ENCODE assay signal across 19 cellular contexts in the genomic region with DNA sequence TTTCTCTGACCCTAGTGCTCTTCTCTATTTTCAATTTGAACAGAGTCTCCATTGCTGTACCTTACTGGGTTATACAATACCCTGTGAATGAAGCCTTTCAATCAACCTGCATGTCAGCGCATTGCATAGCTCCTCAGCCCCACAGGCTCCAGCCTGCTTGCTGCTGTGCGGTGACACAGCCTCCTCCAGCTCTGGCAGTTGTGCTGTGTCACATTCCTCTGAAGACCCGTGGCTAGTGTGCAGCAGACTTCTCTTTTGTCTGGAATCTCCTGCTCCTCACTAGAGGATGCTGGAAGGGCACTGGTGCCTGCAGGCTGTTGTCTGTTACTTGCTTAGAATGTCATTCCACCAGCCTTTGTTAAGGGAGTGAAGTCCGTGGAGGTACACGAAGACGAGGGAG.
DNase-seq lines count a peak whose midpoint lies in the region; ATAC-seq, FAIRE-seq and TF ChIP-seq lines count a peak whose summit lies in the region.
"Had no signal": no experiment of that assay in that cellular context is flagged by ENCODE, and none has a peak within 500 bp of the region (broad histone marks: within the 10 kb centered on the region; RNA-seq: fewer than 3 reads in every experiment).

No MANE protein-coding gene starts in this region.

- H3K9ac ChIP-seq in HUES64 (ENCODE audit: low read depth, low read length) = no peak overlapping the region
- no peak overlapping the region for H3K9ac ChIP-seq in K562 (ENCODE audit: insufficient read depth in 1 of 2, low read depth in 2 of 2, low read length in 2 of 2)

- FAIRE-seq in K562 (lab: Jason Lieb, UNC) = no peak
- FAIRE-seq: islet of Langerhans had no signal

- 36% methylated on average over 6 of the region's 6 CpGs for WGBS in HUES64
- WGBS in K562 (ENCODE audit: insufficient coverage, low coverage, missing lambda C conversion rate) = 0% methylated on average over 6 of the region's 6 CpGs

- TF ChIP-seq RAD21 in K562 (CRISPR knock-in tag; conservative IDR thresholded peaks at IDR 0.05 in 1 of 2, IDR thresholded peaks at IDR 0.05 in 1 of 2) = no peak

- peak; percentile 56 for ATAC-seq in K562
- no peak for ATAC-seq in HG02870 (IDR thresholded peaks at IDR 0.05; ENCODE audit: unreplicated experiment)
- no peak for ATAC-seq in HG02970 (IDR thresholded peaks at IDR 0.05; ENCODE audit: low FRiP score, unreplicated experiment)
- ATAC-seq in GM19035 (IDR thresholded peaks at IDR 0.05; ENCODE audit: unreplicated experiment) = no peak
- ATAC-seq: activated CD8-positive, alpha-beta T cell treated with anti-CD3 and anti-CD28 coated beads, Interleukin-2, amount 10 ng/mL, durations not matched to agents 7 days and 5 days had no signal

- H3K9me3 ChIP-seq in HUES64 (ENCODE audit: insufficient read depth, low read depth, low read length) (no peaks in the 10 kb centered on the region), K562 (replicated peaks; ENCODE audit: control insufficient read depth, insufficient read depth, low read depth, low read length) (no peaks in the 10 kb centered on the region)

- no peak overlapping the region for H3K27ac ChIP-seq in HUES64 (ENCODE audit: low read depth, low read length)
- H3K27ac ChIP-seq in K562 (ENCODE audit: extremely low read depth, low read depth, low read length) = no peak overlapping the region
- H3K27ac ChIP-seq: PC-9, VCaP had no signal

- no peaks in the 10 kb centered on the region for H3K9me1 ChIP-seq in K562 (ENCODE audit: control insufficient read depth, insufficient read depth, low read length)

- TF ChIP-seq CTCF in K562 (IDR thresholded peaks at IDR 0.05 in 2 of 3, conservative IDR thresholded peaks at IDR 0.05 in 1 of 3; ENCODE audit: insufficient read depth in 2 of 3, low read depth in 1 of 3, low read length in 3 of 3) = no peak

- POLR2A ChIA-PET in K562 (lab: Yijun Ruan, JAX) = no interaction called here

- 0 out of 2 replicates have a peak overlapping the region, but pooled peaks have one; percentile 1 for H3K4me3 ChIP-seq in HUES64 (ENCODE audit: low read length)
- no peak overlapping the region for H3K4me3 ChIP-seq in K562
- H3K4me3 ChIP-seq: PC-9 had no signal

- in situ Hi-C loops in K562 (cut with MboI) = no loop called here

- intact Hi-C loops in K562 (cut with micrococcal nuclease) = no loop called here

- TF ChIP-seq EP300 in K562 (IDR thresholded peaks at IDR 0.05; ENCODE audit: low read length) = no peak

- H2AFZ ChIP-seq in K562 (ENCODE audit: low read depth, low read length) = no peak overlapping the region
- H2AFZ ChIP-seq: PC-9 had no signal

- H3K36me3 ChIP-seq in HUES64 (ENCODE audit: insufficient read depth, low read length) (no peaks in the 10 kb centered on the region), K562 (ENCODE audit: control insufficient read depth, insufficient read depth, low read length) (no peaks in the 10 kb centered on the region)

- TF ChIP-seq POLR2A in K562 (conservative IDR thresholded peaks at IDR 0.05) = no peak

- no peaks in the 10 kb centered on the region for H4K20me1 ChIP-seq in K562 (replicated peaks; ENCODE audit: control insufficient read depth, insufficient read depth, low read length)

- H3K27me3 ChIP-seq in HUES64 (ENCODE audit: insufficient read depth, low read length) (no peaks in the 10 kb centered on the region), K562 (ENCODE audit: control insufficient read depth in 2 of 2, insufficient read depth in 2 of 2, low read length in 2 of 2) (peaks cover 3 to 28% of the 10 kb centered on the region in 2 experiments; a peak in 3 of 5 replicates)

- no peak overlapping the region for H3K4me2 ChIP-seq in K562 (ENCODE audit: insufficient read depth, low read length)
- H3K4me2 ChIP-seq: PC-9 had no signal

- BruUV-seq in K562 (replicated peaks; lab: Mats Ljungman, UMichigan) = no TSS peak

- DNase-seq in K562 (ENCODE audit: extremely low read depth in 1 of 4, low spot score in 3 of 4) (no peak), islet precursor cell (peak; percentile 98), retina (peak; percentile 76), Ammon's horn (ENCODE audit: low spot score) (no peak)
- DNase-seq: activated CD8-positive, alpha-beta T cell treated with anti-CD3 and anti-CD28 coated beads, Interleukin-2, amount 10 ng/mL, durations not matched to agents 7 days and 5 days; erythroblast; H9; Karpas-422; NCI-H1092; NCI-H2107; NCI-H748 treated with DMSO at 0.1 percent for 48 hours; stimulated activated CD4-positive, alpha-beta T cell treated with anti-CD3 and anti-CD28 coated beads, Interleukin-4, amount 100 ng/mL, for 24 hours had no signal

- no peaks in the 10 kb centered on the region for H3K79me2 ChIP-seq in K562 (ENCODE audit: control insufficient read depth, insufficient read depth, low read length)

- H3K4me1 ChIP-seq in HUES64 (ENCODE audit: insufficient read depth, low read length) (peaks cover 25% of the 10 kb centered on the region), K562 (replicated peaks in 1 of 2; ENCODE audit: control insufficient read depth in 2 of 2, insufficient read depth in 2 of 2, low read length in 2 of 2) (no peaks in the 10 kb centered on the region)

- CTCF ChIA-PET in K562 (lab: Yijun Ruan, JAX; ENCODE audit: low intra/inter-chr PET ratio) = no interaction called here

TF ChIP-seq in K562, 482 proteins besides CTCF, POLR2A, EP300 and RAD21:
- TF ChIP-seq GATAD2B (IDR thresholded peaks at IDR 0.05; ENCODE audit: borderline replicate concordance) (no peak), ZNF780A (CRISPR knock-in tag; IDR thresholded peaks at IDR 0.05) (no peak), ZNF140 (CRISPR knock-in tag; IDR thresholded peaks at IDR 0.05) (no peak)
- TF ChIP-seq, protein P1, sequence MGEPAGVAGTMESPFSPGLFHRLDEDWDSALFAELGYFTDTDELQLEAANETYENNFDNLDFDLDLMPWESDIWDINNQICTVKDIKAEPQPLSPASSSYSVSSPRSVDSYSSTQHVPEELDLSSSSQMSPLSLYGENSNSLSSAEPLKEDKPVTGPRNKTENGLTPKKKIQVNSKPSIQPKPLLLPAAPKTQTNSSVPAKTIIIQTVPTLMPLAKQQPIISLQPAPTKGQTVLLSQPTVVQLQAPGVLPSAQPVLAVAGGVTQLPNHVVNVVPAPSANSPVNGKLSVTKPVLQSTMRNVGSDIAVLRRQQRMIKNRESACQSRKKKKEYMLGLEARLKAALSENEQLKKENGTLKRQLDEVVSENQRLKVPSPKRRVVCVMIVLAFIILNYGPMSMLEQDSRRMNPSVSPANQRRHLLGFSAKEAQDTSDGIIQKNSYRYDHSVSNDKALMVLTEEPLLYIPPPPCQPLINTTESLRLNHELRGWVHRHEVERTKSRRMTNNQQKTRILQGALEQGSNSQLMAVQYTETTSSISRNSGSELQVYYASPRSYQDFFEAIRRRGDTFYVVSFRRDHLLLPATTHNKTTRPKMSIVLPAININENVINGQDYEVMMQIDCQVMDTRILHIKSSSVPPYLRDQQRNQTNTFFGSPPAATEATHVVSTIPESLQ (CRISPR knock-in tag; IDR thresholded peaks at IDR 0.05) = no peak

Comparison
In these comparisons a context has a peak if more than half of its experiments do, and no peak if none do; other contexts are left out.
1. DNase-seq: peak in islet precursor cell (single experiment) and retina (single experiment); none in K562 (0 of 4) and Ammon's horn (single experiment).